ENCODE assay signal across 8 cellular contexts in genomic region chr15:85692873-85693272, GRCh38.
A peak's percentile ranks its signal among the peaks of the same experiment; 100 is the strongest.
DNase-seq lines count a peak whose midpoint lies in the region; ATAC-seq and TF ChIP-seq lines count a peak whose summit lies in the region.

No MANE protein-coding gene starts in this region.

- H3K36me3 ChIP-seq in endodermal cell (ENCODE audit: control insufficient read depth, insufficient read depth, low read length), result peaks cover 96% of the 10 kb centered on the region
- no peaks in the 10 kb centered on the region for H3K36me3 ChIP-seq in testis (ENCODE audit: low read depth, missing control alignments)
- H3K36me3 ChIP-seq in H7 (replicated peaks; ENCODE audit: control insufficient read depth, insufficient read depth, low read length), result peaks cover 1% of the 10 kb centered on the region

- H3K36me3 Mint-ChIP-seq in endodermal cell (ENCODE audit: low read depth), result peaks cover 41% of the 10 kb centered on the region

- intact Hi-C loops in testis (cut with DNase I; ENCODE audit: low total_unique reads), result no loop called here

- TF ChIP-seq CTCF in endodermal cell (conservative IDR thresholded peaks at IDR 0.05), result no peak
- TF ChIP-seq CTCF in testis (IDR thresholded peaks at IDR 0.05), result no peak

- H3K9ac ChIP-seq in endodermal cell (ENCODE audit: extremely low read depth, low read length, poor library complexity, severe bottlenecking), result no peak overlapping the region

- H3K4me1 Mint-ChIP-seq in endodermal cell, result peaks cover 38% of the 10 kb centered on the region

- no peaks in the 10 kb centered on the region for H3K27me3 Mint-ChIP-seq in endodermal cell (ENCODE audit: insufficient read depth)

- H3K9me3 ChIP-seq in endodermal cell (ENCODE audit: control insufficient read depth, low read length), result no peaks in the 10 kb centered on the region
- H3K9me3 ChIP-seq in testis, result no peaks in the 10 kb centered on the region

- H3K4me3 ChIP-seq in GM08714 (ENCODE audit: low read length) (peak overlapping the region; percentile 54; the same call in 1 of the 2 replicates), endodermal cell (ENCODE audit: low read length) (no peak overlapping the region), testis (no peak overlapping the region), H7 (ENCODE audit: insufficient read depth, low read depth, low read length) (no peak overlapping the region)

- no peak overlapping the region for H3K4me3 Mint-ChIP-seq in endodermal cell

- no peak for TF ChIP-seq POLR2A in testis (IDR thresholded peaks at IDR 0.05)

- WGBS in endodermal cell (ENCODE audit: insufficient coverage in 1 of 2, insufficient read length in 1 of 2), 2 experiments, result 89 to 92% methylated on average over 5 of the region's 5 CpGs
- WGBS in testis, 2 donors, result 70 to 74% methylated on average over 5 of the region's 5 CpGs

- H3K27ac Mint-ChIP-seq in endodermal cell, result peak overlapping the region; percentile 28

- peak; percentile 49 for ATAC-seq in GM19467 (IDR thresholded peaks at IDR 0.05; ENCODE audit: unreplicated experiment)
- ATAC-seq in HG03571 (IDR thresholded peaks at IDR 0.05; ENCODE audit: unreplicated experiment), result peak; percentile 52

- H3K27ac ChIP-seq in endodermal cell (ENCODE audit: low read depth, low read length) (no peak overlapping the region), testis (peak overlapping the region in 1 of 2 donors; percentile 80)

- no peak for DNase-seq in endodermal cell
- DNase-seq in testis, result no peak
- DNase-seq in NCI-H2081 treated with DMSO at 0.1 percent for 48 hours (lab: John Stamatoyannopoulos, UW), result no peak
- DNase-seq in NCI-H1105 (lab: John Stamatoyannopoulos, UW), result no peak
- no peak for DNase-seq in H7

- H3K9me3 Mint-ChIP-seq in endodermal cell, result no peaks in the 10 kb centered on the region

- H3K4me1 ChIP-seq in endodermal cell (ENCODE audit: control insufficient read depth, insufficient read depth, low read length), result peaks cover 22% of the 10 kb centered on the region
- H3K4me1 ChIP-seq in testis, result peaks cover 42% of the 10 kb centered on the region

- H3K27me3 ChIP-seq in endodermal cell (ENCODE audit: control insufficient read depth, insufficient read depth, low read length, poor library complexity, severe bottlenecking), result no peaks in the 10 kb centered on the region
- no peaks in the 10 kb centered on the region for H3K27me3 ChIP-seq in testis
- H3K27me3 ChIP-seq in H7 (ENCODE audit: control insufficient read depth, insufficient read depth, low read length), result no peaks in the 10 kb centered on the region
